Comparison of ENCODE assay signal across 1 cellular context in the genomic region with DNA sequence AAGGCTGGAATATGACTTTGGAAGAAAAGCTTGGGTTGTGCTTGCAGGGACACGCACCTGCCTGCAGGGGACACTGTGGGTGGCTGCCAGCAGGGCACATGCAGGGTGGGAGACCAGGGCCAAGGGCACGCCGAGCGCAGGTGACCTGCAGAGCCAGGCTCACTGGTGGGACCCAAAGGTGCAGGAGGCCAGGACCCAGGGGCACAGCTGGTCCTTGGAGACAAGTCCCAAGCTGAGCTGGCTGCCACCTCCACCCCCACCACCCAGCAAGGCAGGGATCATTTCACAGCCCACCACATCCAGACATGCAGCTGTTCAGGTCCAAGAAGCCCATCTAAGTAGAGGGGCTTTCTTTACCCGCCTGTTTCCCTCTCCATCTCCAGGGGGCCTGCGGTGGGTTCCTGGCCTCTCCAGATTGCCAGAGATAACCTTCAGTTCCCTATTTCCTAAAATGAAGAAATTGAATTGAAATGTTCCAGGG.
TF ChIP-seq lines count a peak whose summit lies in the region.

No MANE protein-coding gene starts in this region.

TF ChIP-seq in HepG2, 621 proteins besides CTCF, POLR2A, EP300 and RAD21 (continued from another document and continues in another):
- peak; percentile 45; the same call in 1 of the 2 replicates for TF ChIP-seq FOSL2 (CRISPR knock-in tag; IDR thresholded peaks at IDR 0.05)
- TF ChIP-seq IRX3 (CRISPR knock-in tag; IDR thresholded peaks at IDR 0.05; ENCODE audit: borderline replicate concordance, low read depth), result no peak
- TF ChIP-seq ZMYM3 (CRISPR knock-in tag; IDR thresholded peaks at IDR 0.05), result peak; percentile 72; the same call in 1 of the 2 replicates
- no peak for TF ChIP-seq ZNF674 (CRISPR knock-in tag; IDR thresholded peaks at IDR 0.05; ENCODE audit: low read depth)
- TF ChIP-seq SMC3 (IDR thresholded peaks at IDR 0.05; ENCODE audit: low read length), result peak; percentile 48; the same call in 1 of the 2 replicates
- no peak for TF ChIP-seq ZSCAN12 (CRISPR knock-in tag; IDR thresholded peaks at IDR 0.05)
- no peak for TF ChIP-seq GMEB2 (CRISPR knock-in tag; IDR thresholded peaks at IDR 0.05; ENCODE audit: low read depth)
- no peak for TF ChIP-seq ZNF580 (CRISPR knock-in tag; IDR thresholded peaks at IDR 0.05; ENCODE audit: borderline replicate concordance, low read depth)
- no peak for TF ChIP-seq ZNF232 (CRISPR knock-in tag; IDR thresholded peaks at IDR 0.05; ENCODE audit: borderline replicate concordance)
- TF ChIP-seq HOXA9 (CRISPR knock-in tag; IDR thresholded peaks at IDR 0.05; ENCODE audit: borderline replicate concordance), result no peak
- TF ChIP-seq STAG1 (CRISPR knock-in tag; IDR thresholded peaks at IDR 0.05), result peak; percentile 81
- TF ChIP-seq MBNL3 (CRISPR knock-in tag; conservative IDR thresholded peaks at IDR 0.05), result no peak
- TF ChIP-seq SP5 (CRISPR knock-in tag; IDR thresholded peaks at IDR 0.05; ENCODE audit: borderline replicate concordance, low read depth), result no peak
- TF ChIP-seq ZNF253 (CRISPR knock-in tag; IDR thresholded peaks at IDR 0.05; ENCODE audit: borderline replicate concordance), result no peak
- TF ChIP-seq NRL (CRISPR knock-in tag; IDR thresholded peaks at IDR 0.05; ENCODE audit: borderline replicate concordance), result 0 out of 2 replicates have a peak, but pooled peaks have one; percentile 49
- no peak for TF ChIP-seq ZNF143 (CRISPR knock-in tag; IDR thresholded peaks at IDR 0.05)
- 0 out of 2 replicates have a peak, but pooled peaks have one; percentile 39 for TF ChIP-seq BCL6 (CRISPR knock-in tag; IDR thresholded peaks at IDR 0.05)
- TF ChIP-seq SOX5 (CRISPR knock-in tag; IDR thresholded peaks at IDR 0.05; ENCODE audit: borderline replicate concordance), result 0 out of 2 replicates have a peak, but pooled peaks have one; percentile 32
- TF ChIP-seq, protein P1, sequence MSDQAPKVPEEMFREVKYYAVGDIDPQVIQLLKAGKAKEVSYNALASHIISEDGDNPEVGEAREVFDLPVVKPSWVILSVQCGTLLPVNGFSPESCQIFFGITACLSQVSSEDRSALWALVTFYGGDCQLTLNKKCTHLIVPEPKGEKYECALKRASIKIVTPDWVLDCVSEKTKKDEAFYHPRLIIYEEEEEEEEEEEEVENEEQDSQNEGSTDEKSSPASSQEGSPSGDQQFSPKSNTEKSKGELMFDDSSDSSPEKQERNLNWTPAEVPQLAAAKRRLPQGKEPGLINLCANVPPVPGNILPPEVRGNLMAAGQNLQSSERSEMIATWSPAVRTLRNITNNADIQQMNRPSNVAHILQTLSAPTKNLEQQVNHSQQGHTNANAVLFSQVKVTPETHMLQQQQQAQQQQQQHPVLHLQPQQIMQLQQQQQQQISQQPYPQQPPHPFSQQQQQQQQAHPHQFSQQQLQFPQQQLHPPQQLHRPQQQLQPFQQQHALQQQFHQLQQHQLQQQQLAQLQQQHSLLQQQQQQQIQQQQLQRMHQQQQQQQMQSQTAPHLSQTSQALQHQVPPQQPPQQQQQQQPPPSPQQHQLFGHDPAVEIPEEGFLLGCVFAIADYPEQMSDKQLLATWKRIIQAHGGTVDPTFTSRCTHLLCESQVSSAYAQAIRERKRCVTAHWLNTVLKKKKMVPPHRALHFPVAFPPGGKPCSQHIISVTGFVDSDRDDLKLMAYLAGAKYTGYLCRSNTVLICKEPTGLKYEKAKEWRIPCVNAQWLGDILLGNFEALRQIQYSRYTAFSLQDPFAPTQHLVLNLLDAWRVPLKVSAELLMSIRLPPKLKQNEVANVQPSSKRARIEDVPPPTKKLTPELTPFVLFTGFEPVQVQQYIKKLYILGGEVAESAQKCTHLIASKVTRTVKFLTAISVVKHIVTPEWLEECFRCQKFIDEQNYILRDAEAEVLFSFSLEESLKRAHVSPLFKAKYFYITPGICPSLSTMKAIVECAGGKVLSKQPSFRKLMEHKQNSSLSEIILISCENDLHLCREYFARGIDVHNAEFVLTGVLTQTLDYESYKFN (CRISPR knock-in tag; conservative IDR thresholded peaks at IDR 0.05), result no peak
- 0 out of 2 replicates have a peak, but pooled peaks have one; percentile 26 for TF ChIP-seq HNF1B (CRISPR knock-in tag; IDR thresholded peaks at IDR 0.05)
- TF ChIP-seq SP140L (CRISPR knock-in tag; IDR thresholded peaks at IDR 0.05; ENCODE audit: borderline replicate concordance), result no peak
- no peak for TF ChIP-seq GTF2F1 (IDR thresholded peaks at IDR 0.05; ENCODE audit: low read length)
- TF ChIP-seq HMGXB4 (CRISPR knock-in tag; IDR thresholded peaks at IDR 0.05; ENCODE audit: borderline replicate concordance in 1 of 2, low read depth in 1 of 2), result peak; percentile 50 to 57; a peak in 2 of 4 replicates
- peak; percentile 89 for TF ChIP-seq BHLHE40 (IDR thresholded peaks at IDR 0.05; ENCODE audit: low read length)
- peak; percentile 34; the same call in 1 of the 2 replicates for TF ChIP-seq ZSCAN25 (CRISPR knock-in tag; IDR thresholded peaks at IDR 0.05)
- TF ChIP-seq UBTF (CRISPR knock-in tag; IDR thresholded peaks at IDR 0.05), result peak; percentile 43
- peak; percentile 51; the same call in 1 of the 2 replicates for TF ChIP-seq GABPB1 (CRISPR knock-in tag; IDR thresholded peaks at IDR 0.05)
- TF ChIP-seq PCBP2 (optimal IDR thresholded peaks at IDR 0.05; ENCODE audit: low read depth, low read length, poor library complexity, severe bottlenecking), result no peak
- no peak for TF ChIP-seq ZFP36L1 (CRISPR knock-in tag; IDR thresholded peaks at IDR 0.05)
- peak; percentile 48; the same call in 1 of the 2 replicates for TF ChIP-seq ZNF331 (CRISPR knock-in tag; IDR thresholded peaks at IDR 0.05)
- no peak for TF ChIP-seq ZNF276 (CRISPR knock-in tag; IDR thresholded peaks at IDR 0.05; ENCODE audit: low read depth)
- TF ChIP-seq, protein P2, sequence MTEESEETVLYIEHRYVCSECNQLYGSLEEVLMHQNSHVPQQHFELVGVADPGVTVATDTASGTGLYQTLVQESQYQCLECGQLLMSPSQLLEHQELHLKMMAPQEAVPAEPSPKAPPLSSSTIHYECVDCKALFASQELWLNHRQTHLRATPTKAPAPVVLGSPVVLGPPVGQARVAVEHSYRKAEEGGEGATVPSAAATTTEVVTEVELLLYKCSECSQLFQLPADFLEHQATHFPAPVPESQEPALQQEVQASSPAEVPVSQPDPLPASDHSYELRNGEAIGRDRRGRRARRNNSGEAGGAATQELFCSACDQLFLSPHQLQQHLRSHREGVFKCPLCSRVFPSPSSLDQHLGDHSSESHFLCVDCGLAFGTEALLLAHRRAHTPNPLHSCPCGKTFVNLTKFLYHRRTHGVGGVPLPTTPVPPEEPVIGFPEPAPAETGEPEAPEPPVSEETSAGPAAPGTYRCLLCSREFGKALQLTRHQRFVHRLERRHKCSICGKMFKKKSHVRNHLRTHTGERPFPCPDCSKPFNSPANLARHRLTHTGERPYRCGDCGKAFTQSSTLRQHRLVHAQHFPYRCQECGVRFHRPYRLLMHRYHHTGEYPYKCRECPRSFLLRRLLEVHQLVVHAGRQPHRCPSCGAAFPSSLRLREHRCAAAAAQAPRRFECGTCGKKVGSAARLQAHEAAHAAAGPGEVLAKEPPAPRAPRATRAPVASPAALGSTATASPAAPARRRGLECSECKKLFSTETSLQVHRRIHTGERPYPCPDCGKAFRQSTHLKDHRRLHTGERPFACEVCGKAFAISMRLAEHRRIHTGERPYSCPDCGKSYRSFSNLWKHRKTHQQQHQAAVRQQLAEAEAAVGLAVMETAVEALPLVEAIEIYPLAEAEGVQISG (CRISPR knock-in tag; IDR thresholded peaks at IDR 0.05), result peak; percentile 16; the same call in 1 of the 2 replicates
- TF ChIP-seq PBX3 (CRISPR knock-in tag; IDR thresholded peaks at IDR 0.05; ENCODE audit: borderline replicate concordance), result no peak
- TF ChIP-seq PAWR (CRISPR knock-in tag; IDR thresholded peaks at IDR 0.05; ENCODE audit: borderline replicate concordance), result no peak
- peak; percentile 92 for TF ChIP-seq HNRNPL (IDR thresholded peaks at IDR 0.05; ENCODE audit: low read depth, low read length)
